Comparison of ENCODE assay signal across 1 cellular context in genomic region chr12:13079440-13079906, GRCh38.
TF ChIP-seq lines count a peak whose summit lies in the region.

No MANE protein-coding gene starts in this region.

TF ChIP-seq in HCT116, 20 proteins besides CTCF, POLR2A, EP300 and RAD21 (continued from another document):
- TF ChIP-seq REST (IDR thresholded peaks at IDR 0.05; ENCODE audit: low read depth) = no peak
